In genomic region chr7:84091318-84091717, GRCh38 we compare ENCODE assay signal across 17 cellular contexts.
A peak's percentile ranks its signal among the peaks of the same experiment; 100 is the strongest.
DNase-seq lines count a peak whose midpoint lies in the region; ATAC-seq and TF ChIP-seq lines count a peak whose summit lies in the region.
"Had no signal": no experiment of that assay in that cellular context is flagged by ENCODE, and none has a peak within 500 bp of the region (broad histone marks: within the 10 kb centered on the region; RNA-seq: fewer than 3 reads in every experiment).

No MANE protein-coding gene starts in this region.

- H3K27me3 Mint-ChIP-seq in activated T-cell treated with anti-CD3 and anti-CD28 coated beads, Interleukin-2, amount 50 U/mL, for 24 hours, result no peaks in the 10 kb centered on the region
- no peaks in the 10 kb centered on the region for H3K27me3 Mint-ChIP-seq in T-helper 17 cell
- H3K27me3 Mint-ChIP-seq in mesothelial cell of epicardium (ENCODE audit: low read depth), result no peaks in the 10 kb centered on the region

- ATAC-seq in T-helper 17 cell (no peak), upper lobe of left lung (ENCODE audit: low FRiP score in 2 of 2) (no peak)
- ATAC-seq: esophagus mucosa had no signal

- TF ChIP-seq EP300 in upper lobe of left lung (IDR thresholded peaks at IDR 0.05), result no peak

- H3K27ac ChIP-seq in HEK293 (ENCODE audit: extremely low read depth, low read depth, low read length), result no peak overlapping the region
- no peak overlapping the region for H3K27ac ChIP-seq in upper lobe of left lung
- H3K27ac ChIP-seq: GM23248, neural progenitor cell had no signal

- H3K27me3 ChIP-seq in upper lobe of left lung, result no peaks in the 10 kb centered on the region
- H3K27me3 ChIP-seq: neural progenitor cell, SJSA1 had no signal

- no peaks in the 10 kb centered on the region for H3K9me3 Mint-ChIP-seq in activated T-cell treated with anti-CD3 and anti-CD28 coated beads, Interleukin-2, amount 50 U/mL, for 24 hours
- H3K9me3 Mint-ChIP-seq in mesothelial cell of epicardium, result peaks cover 10% of the 10 kb centered on the region
- H3K9me3 Mint-ChIP-seq: neural progenitor cell had no signal

- H3K4me1 ChIP-seq in HEK293 (ENCODE audit: control insufficient read depth, insufficient read depth, low read length) (no peaks in the 10 kb centered on the region; the same call in 1 of the 2 replicates), upper lobe of left lung (peaks cover 0 to 7% (median 3%) of the 10 kb centered on the region in 4 donors)
- H3K4me1 ChIP-seq: neural progenitor cell had no signal

- H3K36me3 Mint-ChIP-seq in activated T-cell treated with anti-CD3 and anti-CD28 coated beads, Interleukin-2, amount 50 U/mL, for 24 hours (ENCODE audit: low read depth), result no peaks in the 10 kb centered on the region
- H3K36me3 Mint-ChIP-seq in T-helper 17 cell (ENCODE audit: low read depth) (no peaks in the 10 kb centered on the region), mesothelial cell of epicardium (peaks cover 3% of the 10 kb centered on the region)

- peak overlapping the region; percentile 72 for H3K27ac Mint-ChIP-seq in activated T-cell treated with anti-CD3 and anti-CD28 coated beads, Interleukin-2, amount 50 U/mL, for 24 hours
- H3K27ac Mint-ChIP-seq in T-helper 17 cell, result no peak overlapping the region
- peak overlapping the region; percentile 88 for H3K27ac Mint-ChIP-seq in mesothelial cell of epicardium
- H3K27ac Mint-ChIP-seq: neural progenitor cell had no signal

- TF ChIP-seq CTCF in HEK293 (tag by site-specific recombination; IDR thresholded peaks at IDR 0.05) (no peak), mesothelial cell of epicardium (IDR thresholded peaks at IDR 0.05; ENCODE audit: unreplicated experiment) (no peak), GM20000 (IDR thresholded peaks at IDR 0.05; ENCODE audit: extremely low read depth, missing control alignments) (no peak), upper lobe of left lung (IDR thresholded peaks at IDR 0.05) (no peak)

- POLR2A ChIA-PET in HEK293 (lab: Yijun Ruan, JAX), result no interaction called here

- no peak for DNase-seq in activated T-cell treated with anti-CD3 and anti-CD28 coated beads, Interleukin-2, amount 50 U/mL, for 24 hours
- no peak for DNase-seq in activated T-cell treated with anti-CD3 and anti-CD28 coated beads, Interleukin-2, amount 50 U/mL, for 1 hour
- DNase-seq in T-helper 17 cell, result no peak
- DNase-seq in mesothelial cell of epicardium (ENCODE audit: low spot score in 2 of 2, unreplicated experiment in 2 of 2), result no peak
- DNase-seq in GM20000 (ENCODE audit: low spot score), result no peak
- no peak for DNase-seq in GM03348 (ENCODE audit: low spot score)
- no peak for DNase-seq in upper lobe of left lung
- DNase-seq: activated gamma-delta T cell treated with Interleukin-2 at 50 U/mL for 16 hours; GF-D8; GM23248; NCI-H146; stimulated activated CD4-positive, alpha-beta T cell treated with anti-CD3 and anti-CD28 coated beads, Interleukin-12 subunit alpha, Interleukin-12 subunit beta, amount 100 ng/mL, for 4 hours; stimulated activated naive CD4-positive, alpha-beta T cell had no signal

- no peak for TF ChIP-seq POLR2A in upper lobe of left lung (IDR thresholded peaks at IDR 0.05)

- CTCF ChIA-PET in HEK293 (lab: Yijun Ruan, JAX), result no interaction called here

- H3K9me3 ChIP-seq in HEK293 (ENCODE audit: control insufficient read depth, insufficient read depth, low read depth, low read length) (no peaks in the 10 kb centered on the region), T-helper 17 cell (ENCODE audit: control insufficient read depth, low read length, poor library complexity, severe bottlenecking) (no peaks in the 10 kb centered on the region), upper lobe of left lung (no peaks in the 10 kb centered on the region)
- H3K9me3 ChIP-seq: SJSA1 had no signal

- 24 to 32% methylated on average over 1 of the region's 1 CpG for WGBS in upper lobe of left lung, 2 donors

- H3K4me3 Mint-ChIP-seq in activated T-cell treated with anti-CD3 and anti-CD28 coated beads, Interleukin-2, amount 50 U/mL, for 24 hours, result no peak overlapping the region
- H3K4me3 Mint-ChIP-seq in T-helper 17 cell (peak overlapping the region; percentile 47), mesothelial cell of epicardium (no peak overlapping the region)
- H3K4me3 Mint-ChIP-seq: neural progenitor cell had no signal

- H3K36me3 ChIP-seq in HEK293 (ENCODE audit: control insufficient read depth in 2 of 2, insufficient read depth in 1 of 2, low read length in 2 of 2) (no peaks in the 10 kb centered on the region), upper lobe of left lung (no peaks in the 10 kb centered on the region)
- H3K36me3 ChIP-seq: neural progenitor cell, SJSA1 had no signal

- H3K4me3 ChIP-seq in HEK293 (ENCODE audit: low read depth, low read length) (no peak overlapping the region), upper lobe of left lung (no peak overlapping the region)
- H3K4me3 ChIP-seq: GM23248, neural progenitor cell, SJSA1 had no signal

- peaks cover 40% of the 10 kb centered on the region for H3K4me1 Mint-ChIP-seq in activated T-cell treated with anti-CD3 and anti-CD28 coated beads, Interleukin-2, amount 50 U/mL, for 24 hours (ENCODE audit: low read depth)
- H3K4me1 Mint-ChIP-seq in T-helper 17 cell (peaks cover 2% of the 10 kb centered on the region), mesothelial cell of epicardium (peaks cover 32% of the 10 kb centered on the region)

TF ChIP-seq in HEK293, 187 proteins besides CTCF, POLR2A, EP300 and RAD21:
- TF ChIP-seq ZNF239 (tag by site-specific recombination; IDR thresholded peaks at IDR 0.05) (0 out of 2 replicates have a peak, but pooled peaks have one; percentile 59), SALL2 (tag by site-specific recombination; IDR thresholded peaks at IDR 0.05; ENCODE audit: borderline replicate concordance) (no peak)
